ENCODE assay signal across 8 cellular contexts in genomic region chr6:87155920-87156600, GRCh38. TPM values are rescaled to one million over a fixed set of nuclear protein-coding genes. Genes with fewer than 3 reads are reported as not detected.
A peak's percentile ranks its signal among the peaks of the same experiment; 100 is the strongest.
DNase-seq lines count a peak whose midpoint lies in the region; ATAC-seq and TF ChIP-seq lines count a peak whose summit lies in the region.

No MANE protein-coding gene starts in this region.

- 0 to 1% (median 1%) methylated on average over 35 of the region's 35 CpGs for WGBS in ovary, 3 donors

- TF ChIP-seq POLR2A in ovary (IDR thresholded peaks at IDR 0.05) = no peak

- no peaks in the 10 kb centered on the region for H3K36me3 ChIP-seq in ovary

- intact Hi-C loops in Right ventricle myocardium superior (cut with DNase I) = loop anchor here (10.0 kb wide), 2 partner anchors 89 to 319 kb away; partner anchors contain the start of gene SLC35A1
- intact Hi-C loops in ovary (cut with DNase I) = loop anchor here in 2 of 4 donors (5.0 to 10.0 kb wide), 2 partner anchors 316 to 439 kb away; partner anchors contain the start of genes ORC3 (in 1 of the 2) and SLC35A1 (in 1 of the 2)

- no peaks in the 10 kb centered on the region for H3K9me3 ChIP-seq in ovary

- H3K27ac ChIP-seq in ovary = peak overlapping the region; percentile 96 to 99

- H3K27me3 ChIP-seq in ovary = no peaks in the 10 kb centered on the region

- ATAC-seq in HG03039 (IDR thresholded peaks at IDR 0.05; ENCODE audit: unreplicated experiment) (peak; percentile 1), Right ventricle myocardium superior (ENCODE audit: poor library complexity) (peak; percentile 11)

- TF ChIP-seq EP300 in ovary (IDR thresholded peaks at IDR 0.05) = no peak

- no peak for TF ChIP-seq CTCF in ovary (IDR thresholded peaks at IDR 0.05)

- DNase-seq in NCI-H2196 (lab: John Stamatoyannopoulos, UW; ENCODE audit: unreplicated experiment) = peak; percentile 31
- DNase-seq in NCI-H2196 treated with DMSO at 0.1 percent for 48 hours (lab: John Stamatoyannopoulos, UW; ENCODE audit: unreplicated experiment) = no peak
- DNase-seq in RKO (ENCODE audit: low spot score) = peak; percentile 62
- DNase-seq in activated naive CD4-positive, alpha-beta T cell treated with anti-CD3 and anti-CD28 coated beads, Interleukin-2, amount 50 U/mL, for 16 hours = peak; percentile 42
- DNase-seq in Right ventricle myocardium superior = peak; percentile 64
- DNase-seq in ovary = peak in 4 of 5 donors; percentile 36 to 62 (median 59)
- peak; percentile 68 for DNase-seq in ureter (ENCODE audit: low spot score)

- peak overlapping the region; percentile 85 for H3K4me3 ChIP-seq in ovary

- H3K4me1 ChIP-seq in ovary (ENCODE audit: insufficient read depth) = peaks cover 3% of the 10 kb centered on the region

RNA-seq across cellular contexts. Expression of gene ZNF292, which starts 0.7 kb away (rescaled TPM):
- 29.4 TPM for total RNA-seq in Right ventricle myocardium superior
- 100 to 1,000 TPM in 1 of 7 donors, 10 to 100 TPM in 6; 37.6 to 158 (median 82.7) TPM for total RNA-seq in ovary
- 10 to 100 TPM in 1 of 2 donors, 1 to 10 TPM in 1; 8.5 to 13.5 TPM for polyA plus RNA-seq in ovary
- 84.1 TPM for total RNA-seq in ureter
